Comparison of ENCODE assay signal across 5 cellular contexts in the genomic region with DNA sequence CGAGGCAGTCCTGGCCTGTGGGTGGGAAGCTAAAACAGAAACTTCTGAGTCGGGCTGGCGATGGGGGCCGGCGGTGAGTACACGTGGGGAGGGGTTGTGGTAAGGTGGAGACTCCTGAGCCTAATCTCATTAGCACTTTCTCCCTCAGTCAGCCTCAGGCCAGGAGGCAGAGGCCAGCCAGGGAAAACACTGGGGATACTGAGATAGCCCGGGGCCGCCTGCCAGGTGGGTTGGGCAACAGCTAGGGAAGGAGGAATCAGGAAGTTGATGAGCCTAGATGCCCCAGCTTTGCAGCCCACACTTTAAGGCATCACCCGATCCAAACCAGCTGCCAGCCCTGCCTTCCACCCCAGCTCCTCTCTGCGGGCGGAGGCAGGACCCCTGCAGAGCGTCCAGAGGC. TPM values are rescaled to one million over a fixed set of nuclear protein-coding genes. Genes with fewer than 3 reads are reported as not detected.
"Had no signal": no experiment of that assay in that cellular context is flagged by ENCODE, and none has a peak within 500 bp of the region (broad histone marks: within the 10 kb centered on the region; RNA-seq: fewer than 3 reads in every experiment).

No MANE protein-coding gene starts in this region.

RNA-seq across cellular contexts. Expression of gene CXorf49, which starts 1.8 kb away (rescaled TPM):
- total RNA-seq: GM23338, H1, H9, HepG2, HT-29 had no signal

RNA-seq across cellular contexts. Expression of gene CXorf49B, which starts 46.8 kb away (rescaled TPM):
- total RNA-seq: GM23338, H1, H9, HepG2, HT-29 had no signal
